10 cellular contexts compared by ENCODE assay signal in the genomic region with DNA sequence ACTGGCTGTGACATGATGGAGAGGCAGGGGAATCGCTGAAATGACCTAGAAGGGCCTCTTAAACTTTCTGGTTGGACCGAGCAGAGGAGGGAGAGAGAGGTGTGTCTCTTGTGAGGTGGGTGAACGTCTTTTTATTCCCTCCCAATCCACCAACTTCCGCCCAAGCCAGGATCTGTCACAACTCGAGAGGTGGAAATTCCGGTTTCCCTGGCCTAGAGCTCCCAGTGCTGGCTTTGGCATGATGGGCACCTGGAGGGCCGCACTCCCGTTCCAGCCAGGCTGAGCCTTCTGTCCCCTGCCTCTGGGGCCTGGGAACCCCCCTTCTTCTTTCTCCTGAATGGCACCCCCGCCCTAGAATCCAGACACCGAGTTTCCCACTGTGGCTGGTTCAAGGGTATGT. TPM values are rescaled to one million over a fixed set of nuclear protein-coding genes. Genes with fewer than 3 reads are reported as not detected.
A peak's percentile ranks its signal among the peaks of the same experiment; 100 is the strongest.
DNase-seq lines count a peak whose midpoint lies in the region; ATAC-seq, FAIRE-seq and TF ChIP-seq lines count a peak whose summit lies in the region.
"Had no signal": no experiment of that assay in that cellular context is flagged by ENCODE, and none has a peak within 500 bp of the region (broad histone marks: within the 10 kb centered on the region; RNA-seq: fewer than 3 reads in every experiment).

A gene (plus strand): TSS at position 224 of the 400 bp plus-strand sequence. CDS start 994 bp downstream, outside the sequence.

- peak within 1 kb of the TSS in 1 of 3 experiments; percentile 8; a peak in 1 of 6 replicates for H3K4me3 ChIP-seq in HepG2 (replicated peaks in 1 of 3; ENCODE audit: insufficient read depth in 1 of 3, low read depth in 2 of 3, low read length in 3 of 3)
- no peak within 1 kb of the TSS for H3K4me3 ChIP-seq in right lobe of liver
- no peak within 1 kb of the TSS for H3K4me3 ChIP-seq in mucosa of descending colon
- no peak within 1 kb of the TSS for H3K4me3 ChIP-seq in HAP-1

- POLR2A ChIA-PET in HepG2 (lab: Yijun Ruan, JAX), result interaction anchor here (2.5 kb wide), 1 partner anchor 60 kb away, joined by 9 read pairs; a partner anchor contains a TSS
- POLR2A ChIA-PET in activated naive CD8-positive, alpha-beta T cell treated with anti-CD3 and anti-CD28 coated beads, Interleukin-2, amount 10 ng/mL, durations not matched to agents 7 days and 5 days (lab: Charles Lee), result interaction anchor here (1.2 to 2.6 kb wide), 4 partner anchors 40 to 129 kb away, joined by 3 to 13 read pairs (median 10); a partner anchor contains a TSS

- no peaks in the 10 kb centered on the region for H3K79me2 ChIP-seq in HepG2 (ENCODE audit: insufficient read depth, low read length)

- intact Hi-C loops in HepG2 (cut with micrococcal nuclease; ENCODE audit: unreplicated experiment) (no loop called here), right lobe of liver (cut with DNase I) (no loop called here), mucosa of descending colon (cut with DNase I, micrococcal nuclease) (no loop called here)

- no TSS peak for BruUV-seq in HepG2 (replicated peaks; lab: Mats Ljungman, UMichigan)

- no peaks in the 10 kb centered on the region for H3K9me3 Mint-ChIP-seq in activated naive CD8-positive, alpha-beta T cell treated with anti-CD3 and anti-CD28 coated beads, Interleukin-2, amount 10 ng/mL, durations not matched to agents 7 days and 5 days

- no peak within 1 kb of the TSS for H3K9ac ChIP-seq in HepG2 (ENCODE audit: insufficient read depth, low read depth, low read length)

- H3K27ac ChIP-seq in HepG2 (ENCODE audit: extremely low read length, insufficient read depth, low read length), result no peak within 1 kb of the TSS
- H3K27ac ChIP-seq in right lobe of liver, result peak within 1 kb of the TSS in 1 of 3 donors; percentile 38

- H3K27me3 ChIP-seq in HepG2 (ENCODE audit: control insufficient read depth in 1 of 2, insufficient read depth in 2 of 2, low read length in 2 of 2) (peaks cover 0 to 26% of the 10 kb centered on the region in 2 experiments; a peak in 3 of 5 replicates), right lobe of liver (no peaks in the 10 kb centered on the region), HAP-1 (ENCODE audit: low read depth) (no peaks in the 10 kb centered on the region)

- peak within 1 kb of the TSS; percentile 46; the same call in 1 of the 2 replicates for H3K4me2 ChIP-seq in HepG2 (ENCODE audit: low read depth, low read length)

- no peaks in the 10 kb centered on the region for H4K20me1 ChIP-seq in HepG2 (ENCODE audit: insufficient read depth, low read length)

- CTCF ChIA-PET in HepG2 (lab: Yijun Ruan, JAX; ENCODE audit: low intra/inter-chr PET ratio, low total read pairs), result no interaction called here

- 57% methylated on average over 7 of the region's 10 CpGs for WGBS in HepG2 (ENCODE audit: low lambda C conversion rate)
- WGBS in right lobe of liver (ENCODE audit: insufficient coverage, low coverage, low lambda C conversion rate, missing lambda C conversion rate), result 89% methylated on average over 3 of the region's 10 CpGs

- H2AFZ ChIP-seq in HepG2 (ENCODE audit: low read length), result peak within 1 kb of the TSS; percentile 69

- H3K36me3 ChIP-seq in HepG2 (replicated peaks in 1 of 2; ENCODE audit: control insufficient read depth in 1 of 2, insufficient read depth in 2 of 2, low read length in 2 of 2), result no peaks in the 10 kb centered on the region
- no peaks in the 10 kb centered on the region for H3K36me3 ChIP-seq in right lobe of liver
- no peaks in the 10 kb centered on the region for H3K36me3 ChIP-seq in mucosa of descending colon (ENCODE audit: low read depth)
- no peaks in the 10 kb centered on the region for H3K36me3 ChIP-seq in HAP-1 (replicated peaks)

- ATAC-seq in HepG2, result no peak
- no peak for ATAC-seq in right lobe of liver
- ATAC-seq in activated naive CD8-positive, alpha-beta T cell treated with anti-CD3 and anti-CD28 coated beads, Interleukin-2, amount 10 ng/mL, durations not matched to agents 7 days and 5 days (ENCODE audit: low read depth), result no peak
- ATAC-seq in mucosa of descending colon, result peak; percentile 60
- ATAC-seq in HG03280 (IDR thresholded peaks at IDR 0.05; ENCODE audit: unreplicated experiment), result no peak

- H3K27ac Mint-ChIP-seq in activated naive CD8-positive, alpha-beta T cell treated with anti-CD3 and anti-CD28 coated beads, Interleukin-2, amount 10 ng/mL, durations not matched to agents 7 days and 5 days, result peak within 1 kb of the TSS; percentile 68

- TF ChIP-seq EP300 in HepG2 (IDR thresholded peaks at IDR 0.05; ENCODE audit: low read depth in 2 of 2, low read length in 2 of 2) (no peak), HepG2 (CRISPR knock-in tag; IDR thresholded peaks at IDR 0.05; ENCODE audit: borderline replicate concordance) (no peak)

- no peak for DNase-seq in HepG2 (ENCODE audit: low spot score)
- DNase-seq in right lobe of liver, result no peak
- DNase-seq in activated naive CD8-positive, alpha-beta T cell treated with anti-CD3 and anti-CD28 coated beads, Interleukin-2, amount 10 ng/mL, durations not matched to agents 7 days and 5 days, result no peak
- DNase-seq in mucosa of descending colon, result peak in 2 of 3 donors; percentile 55 to 70
- DNase-seq in HAP-1 (ENCODE audit: low spot score in 2 of 2), result no peak
- DNase-seq in stimulated activated CD8-positive, alpha-beta memory T cell treated with anti-CD3 and anti-CD28 coated beads, Interleukin-4, amount 100 ng/mL, for 48 hours, result no peak
- no peak for DNase-seq in NCI-H2227 (lab: John Stamatoyannopoulos, UW; ENCODE audit: unreplicated experiment)
- DNase-seq: NCI-H2107, T-helper 9 cell had no signal

- H3K36me3 Mint-ChIP-seq in activated naive CD8-positive, alpha-beta T cell treated with anti-CD3 and anti-CD28 coated beads, Interleukin-2, amount 10 ng/mL, durations not matched to agents 7 days and 5 days, result peaks cover 6% of the 10 kb centered on the region

- in situ Hi-C loops in HepG2 (cut with HindIII; ENCODE audit: extremely low pct_ligation_motif_present, low pct_unique_long_range_greater_than_20kb), result no loop called here
- in situ Hi-C loops in HAP-1 (cut with MboI; ENCODE audit: low sequenced_read_pairs), result no loop called here

- no peak for TF ChIP-seq POLR2A in HepG2 (IDR thresholded peaks at IDR 0.05; ENCODE audit: insufficient read depth in 1 of 2, low read depth in 2 of 2, low read length in 2 of 2)
- no peak for TF ChIP-seq POLR2A in right lobe of liver (IDR thresholded peaks at IDR 0.05)

- peak within 1 kb of the TSS; percentile 88 for H3K4me3 Mint-ChIP-seq in activated naive CD8-positive, alpha-beta T cell treated with anti-CD3 and anti-CD28 coated beads, Interleukin-2, amount 10 ng/mL, durations not matched to agents 7 days and 5 days

- H3K4me1 Mint-ChIP-seq in activated naive CD8-positive, alpha-beta T cell treated with anti-CD3 and anti-CD28 coated beads, Interleukin-2, amount 10 ng/mL, durations not matched to agents 7 days and 5 days, result peaks cover 52% of the 10 kb centered on the region

- H3K9me3 ChIP-seq in HepG2 (ENCODE audit: low read length), result no peaks in the 10 kb centered on the region
- H3K9me3 ChIP-seq in right lobe of liver, result no peaks in the 10 kb centered on the region
- H3K9me3 ChIP-seq in mucosa of descending colon, result no peaks in the 10 kb centered on the region
- no peaks in the 10 kb centered on the region for H3K9me3 ChIP-seq in HAP-1

- TF ChIP-seq RAD21 in HepG2 (CRISPR knock-in tag; IDR thresholded peaks at IDR 0.05), result no peak

- H3K27me3 Mint-ChIP-seq in activated naive CD8-positive, alpha-beta T cell treated with anti-CD3 and anti-CD28 coated beads, Interleukin-2, amount 10 ng/mL, durations not matched to agents 7 days and 5 days, result no peaks in the 10 kb centered on the region

- FAIRE-seq in HepG2 (lab: Jason Lieb, UNC), result no peak

- no peak for TF ChIP-seq CTCF in HepG2 (CRISPR knock-in tag; IDR thresholded peaks at IDR 0.05)
- TF ChIP-seq CTCF in right lobe of liver (IDR thresholded peaks at IDR 0.05), result no peak
- TF ChIP-seq CTCF in mucosa of descending colon (IDR thresholded peaks at IDR 0.05), result no peak

- H3K4me1 ChIP-seq in HepG2 (ENCODE audit: insufficient read depth, low read length), result peaks cover 43% of the 10 kb centered on the region
- no peaks in the 10 kb centered on the region for H3K4me1 ChIP-seq in right lobe of liver
- H3K4me1 ChIP-seq in mucosa of descending colon (ENCODE audit: low read depth), result no peaks in the 10 kb centered on the region
- H3K4me1 ChIP-seq in HAP-1, result no peaks in the 10 kb centered on the region

TF ChIP-seq in HepG2, 621 proteins besides CTCF, POLR2A, EP300 and RAD21:
- no peak for TF ChIP-seq PTBP1 (IDR thresholded peaks at IDR 0.05; ENCODE audit: low read depth, low read length, poor library complexity, severe bottlenecking)
- no peak for TF ChIP-seq NFKBIZ (CRISPR knock-in tag; IDR thresholded peaks at IDR 0.05)

RNA-seq across cellular contexts. Expression of the gene that starts here (rescaled TPM):
- total RNA-seq in HepG2 (2016; rRNA removed; fragmentation: Illumina TruSeq; extraction: Trizol) (0.09 TPM in 1 of 2 replicates, not detected in the other), right lobe of liver (1 to 10 TPM in 4 of 6 experiments, under 1 TPM in 2; 0.62 to 2.6 (median 1.3) TPM), mucosa of descending colon (1 to 10 TPM; 2.1 to 7.6 (median 5.5) TPM)
- total RNA-seq in HepG2 (2016; cell fraction: cytosol; rRNA removed; fragmentation: Illumina TruSeq; extraction: Trizol; ENCODE audit: low read depth), result not detected in 2 replicates
- total RNA-seq in HepG2 (2016; cell fraction: insoluble cytoplasmic fraction; rRNA removed; fragmentation: Illumina TruSeq; extraction: Trizol), result 0.15 TPM in 1 of 2 replicates, not detected in the other
- total RNA-seq in HepG2 (2016; cell fraction: membrane; rRNA removed; fragmentation: Illumina TruSeq; extraction: Trizol), result not detected in 2 replicates
- 0.13 TPM in 1 of 2 replicates, not detected in the other for total RNA-seq in HepG2 (2016; cell fraction: nucleus; rRNA removed; fragmentation: Illumina TruSeq; extraction: Trizol)
- polyA plus RNA-seq in HepG2 (2011; rRNA removed), result 0.14 and 0.20 TPM in 2 replicates
- 0.08 and 0.09 TPM in 2 replicates for polyA plus RNA-seq in HepG2 (2011; cell fraction: cytosol; rRNA removed)
- polyA plus RNA-seq in HepG2 (2011; cell fraction: nucleus; rRNA removed), result 0.21 and 0.61 TPM in 2 replicates
- polyA plus RNA-seq in HepG2 (2012), result 0.19 and 0.21 TPM in 2 replicates
- polyA plus RNA-seq in HepG2 (2016; cell fraction: cytosol; fragmentation: Illumina TruSeq; extraction: Trizol; ENCODE audit: low read depth), result not detected in 2 replicates
- polyA plus RNA-seq in HepG2 (2016; cell fraction: insoluble cytoplasmic fraction; fragmentation: Illumina TruSeq; extraction: Trizol; ENCODE audit: low read depth), result 0.45 TPM in 1 of 2 replicates, not detected in the other
- not detected in 2 replicates for polyA plus RNA-seq in HepG2 (2016; cell fraction: membrane; fragmentation: Illumina TruSeq; extraction: Trizol; ENCODE audit: low read depth)
- polyA plus RNA-seq in HepG2 (2016; cell fraction: nucleus; fragmentation: Illumina TruSeq; extraction: Trizol; ENCODE audit: insufficient read depth, low read depth), result 0.15 TPM in 1 of 2 replicates, not detected in the other
- 0.88 and 18.6 TPM in 2 replicates for polyA minus RNA-seq in HepG2 (2011; rRNA and poly(A)+ RNA removed; ENCODE audit: low replicate concordance)
- polyA minus RNA-seq in HepG2 (2011; cell fraction: cytosol; rRNA and poly(A)+ RNA removed), result not detected in 2 replicates
- 0.39 TPM in 1 of 2 replicates, not detected in the other for polyA minus RNA-seq in HepG2 (2011; cell fraction: nucleus; rRNA and poly(A)+ RNA removed)
- total RNA-seq in activated naive CD8-positive, alpha-beta T cell treated with anti-CD3 and anti-CD28 coated beads, Interleukin-2, amount 10 ng/mL, durations not matched to agents 7 days and 5 days, result 10 to 100 TPM in 1 of 2 experiments, 1 to 10 TPM in 1; 9.8 to 10.2 TPM

Comparison
In these comparisons a context has a peak if more than half of its experiments do, and no peak if none do; other contexts are left out.
1. DNase-seq: peak in mucosa of descending colon (2 of 3); none in HepG2 (single experiment), right lobe of liver (0 of 3), activated naive CD8-positive, alpha-beta T cell treated with anti-CD3 and anti-CD28 coated beads, Interleukin-2, amount 10 ng/mL, durations not matched to agents 7 days and 5 days (single experiment), HAP-1 (0 of 2), stimulated activated CD8-positive, alpha-beta memory T cell treated with anti-CD3 and anti-CD28 coated beads, Interleukin-4, amount 100 ng/mL, for 48 hours (single experiment) and NCI-H2227 (single experiment).